2 cellular contexts compared by ENCODE assay signal in the genomic region with DNA sequence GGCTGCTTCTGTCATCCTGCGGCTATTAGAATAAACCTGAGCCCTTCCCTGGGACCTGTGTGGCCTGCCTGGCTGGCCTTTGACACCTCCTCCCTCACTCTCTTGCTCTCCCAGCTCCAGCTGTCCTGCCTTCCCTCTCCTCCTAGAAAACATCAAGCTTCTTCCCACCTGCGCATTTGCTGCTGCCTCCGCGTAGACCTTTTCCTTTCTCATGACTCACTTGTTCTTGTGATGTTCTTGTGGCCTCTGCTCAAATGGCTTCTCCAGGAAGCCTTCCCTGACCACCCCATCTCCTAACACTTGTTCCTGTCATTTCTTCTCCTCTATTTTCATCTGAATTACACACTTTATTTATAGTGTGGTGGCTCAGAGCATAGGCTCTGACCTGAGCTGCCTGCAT.
TF ChIP-seq lines count a peak whose summit lies in the region.

No MANE protein-coding gene starts in this region.

TF ChIP-seq in WTC11, 78 proteins besides CTCF, POLR2A, EP300 and RAD21:
- TF ChIP-seq, protein P1, sequence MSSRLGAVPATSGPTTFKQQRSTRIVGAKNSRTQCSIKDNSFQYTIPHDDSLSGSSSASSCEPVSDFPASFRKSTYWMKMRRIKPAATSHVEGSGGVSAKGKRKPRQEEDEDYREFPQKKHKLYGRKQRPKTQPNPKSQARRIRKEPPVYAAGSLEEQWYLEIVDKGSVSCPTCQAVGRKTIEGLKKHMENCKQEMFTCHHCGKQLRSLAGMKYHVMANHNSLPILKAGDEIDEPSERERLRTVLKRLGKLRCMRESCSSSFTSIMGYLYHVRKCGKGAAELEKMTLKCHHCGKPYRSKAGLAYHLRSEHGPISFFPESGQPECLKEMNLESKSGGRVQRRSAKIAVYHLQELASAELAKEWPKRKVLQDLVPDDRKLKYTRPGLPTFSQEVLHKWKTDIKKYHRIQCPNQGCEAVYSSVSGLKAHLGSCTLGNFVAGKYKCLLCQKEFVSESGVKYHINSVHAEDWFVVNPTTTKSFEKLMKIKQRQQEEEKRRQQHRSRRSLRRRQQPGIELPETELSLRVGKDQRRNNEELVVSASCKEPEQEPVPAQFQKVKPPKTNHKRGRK (CRISPR knock-in tag; IDR thresholded peaks at IDR 0.05; ENCODE audit: borderline replicate concordance), result no peak
- TF ChIP-seq, protein P2, sequence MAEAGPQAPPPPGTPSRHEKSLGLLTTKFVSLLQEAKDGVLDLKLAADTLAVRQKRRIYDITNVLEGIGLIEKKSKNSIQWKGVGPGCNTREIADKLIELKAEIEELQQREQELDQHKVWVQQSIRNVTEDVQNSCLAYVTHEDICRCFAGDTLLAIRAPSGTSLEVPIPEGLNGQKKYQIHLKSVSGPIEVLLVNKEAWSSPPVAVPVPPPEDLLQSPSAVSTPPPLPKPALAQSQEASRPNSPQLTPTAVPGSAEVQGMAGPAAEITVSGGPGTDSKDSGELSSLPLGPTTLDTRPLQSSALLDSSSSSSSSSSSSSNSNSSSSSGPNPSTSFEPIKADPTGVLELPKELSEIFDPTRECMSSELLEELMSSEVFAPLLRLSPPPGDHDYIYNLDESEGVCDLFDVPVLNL (CRISPR knock-in tag; IDR thresholded peaks at IDR 0.05; ENCODE audit: borderline replicate concordance, low read depth), result no peak
- TF ChIP-seq ZNF138 (CRISPR knock-in tag; conservative IDR thresholded peaks at IDR 0.05) (no peak), SP1 (CRISPR knock-in tag; conservative IDR thresholded peaks at IDR 0.05) (no peak), NFATC4 (CRISPR knock-in tag; IDR thresholded peaks at IDR 0.05) (no peak), ZNF121 (CRISPR knock-in tag; IDR thresholded peaks at IDR 0.05) (no peak), CREM (CRISPR knock-in tag; IDR thresholded peaks at IDR 0.05) (no peak), TCF7 (CRISPR knock-in tag; IDR thresholded peaks at IDR 0.05; ENCODE audit: low read depth) (no peak), ZNF423 (CRISPR knock-in tag; IDR thresholded peaks at IDR 0.05) (no peak), ELF4 (CRISPR knock-in tag; IDR thresholded peaks at IDR 0.05; ENCODE audit: low read depth) (no peak), GTF2I (CRISPR knock-in tag; conservative IDR thresholded peaks at IDR 0.05) (no peak), MXD4 (CRISPR knock-in tag; IDR thresholded peaks at IDR 0.05; ENCODE audit: borderline replicate concordance) (no peak), CREB1 (CRISPR knock-in tag; IDR thresholded peaks at IDR 0.05) (no peak), ZNF263 (CRISPR knock-in tag; IDR thresholded peaks at IDR 0.05; ENCODE audit: low read depth) (no peak)
- TF ChIP-seq, protein P3, sequence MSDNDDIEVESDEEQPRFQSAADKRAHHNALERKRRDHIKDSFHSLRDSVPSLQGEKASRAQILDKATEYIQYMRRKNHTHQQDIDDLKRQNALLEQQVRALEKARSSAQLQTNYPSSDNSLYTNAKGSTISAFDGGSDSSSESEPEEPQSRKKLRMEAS (CRISPR knock-in tag; IDR thresholded peaks at IDR 0.05), result no peak
- TF ChIP-seq, protein P4, sequence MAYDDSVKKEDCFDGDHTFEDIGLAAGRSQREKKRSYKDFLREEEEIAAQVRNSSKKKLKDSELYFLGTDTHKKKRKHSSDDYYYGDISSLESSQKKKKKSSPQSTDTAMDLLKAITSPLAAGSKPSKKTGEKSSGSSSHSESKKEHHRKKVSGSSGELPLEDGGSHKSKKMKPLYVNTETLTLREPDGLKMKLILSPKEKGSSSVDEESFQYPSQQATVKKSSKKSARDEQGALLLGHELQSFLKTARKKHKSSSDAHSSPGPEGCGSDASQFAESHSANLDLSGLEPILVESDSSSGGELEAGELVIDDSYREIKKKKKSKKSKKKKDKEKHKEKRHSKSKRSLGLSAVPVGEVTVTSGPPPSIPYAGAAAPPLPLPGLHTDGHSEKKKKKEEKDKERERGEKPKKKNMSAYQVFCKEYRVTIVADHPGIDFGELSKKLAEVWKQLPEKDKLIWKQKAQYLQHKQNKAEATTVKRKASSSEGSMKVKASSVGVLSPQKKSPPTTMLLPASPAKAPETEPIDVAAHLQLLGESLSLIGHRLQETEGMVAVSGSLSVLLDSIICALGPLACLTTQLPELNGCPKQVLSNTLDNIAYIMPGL (CRISPR knock-in tag; IDR thresholded peaks at IDR 0.05), result no peak
- TF ChIP-seq, protein P5, sequence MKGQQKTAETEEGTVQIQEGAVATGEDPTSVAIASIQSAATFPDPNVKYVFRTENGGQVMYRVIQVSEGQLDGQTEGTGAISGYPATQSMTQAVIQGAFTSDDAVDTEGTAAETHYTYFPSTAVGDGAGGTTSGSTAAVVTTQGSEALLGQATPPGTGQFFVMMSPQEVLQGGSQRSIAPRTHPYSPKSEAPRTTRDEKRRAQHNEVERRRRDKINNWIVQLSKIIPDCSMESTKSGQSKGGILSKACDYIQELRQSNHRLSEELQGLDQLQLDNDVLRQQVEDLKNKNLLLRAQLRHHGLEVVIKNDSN (CRISPR knock-in tag; IDR thresholded peaks at IDR 0.05), result no peak
- TF ChIP-seq, protein P6, sequence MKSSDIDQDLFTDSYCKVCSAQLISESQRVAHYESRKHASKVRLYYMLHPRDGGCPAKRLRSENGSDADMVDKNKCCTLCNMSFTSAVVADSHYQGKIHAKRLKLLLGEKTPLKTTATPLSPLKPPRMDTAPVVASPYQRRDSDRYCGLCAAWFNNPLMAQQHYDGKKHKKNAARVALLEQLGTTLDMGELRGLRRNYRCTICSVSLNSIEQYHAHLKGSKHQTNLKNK (CRISPR knock-in tag; IDR thresholded peaks at IDR 0.05), result no peak
- TF ChIP-seq, protein P7, sequence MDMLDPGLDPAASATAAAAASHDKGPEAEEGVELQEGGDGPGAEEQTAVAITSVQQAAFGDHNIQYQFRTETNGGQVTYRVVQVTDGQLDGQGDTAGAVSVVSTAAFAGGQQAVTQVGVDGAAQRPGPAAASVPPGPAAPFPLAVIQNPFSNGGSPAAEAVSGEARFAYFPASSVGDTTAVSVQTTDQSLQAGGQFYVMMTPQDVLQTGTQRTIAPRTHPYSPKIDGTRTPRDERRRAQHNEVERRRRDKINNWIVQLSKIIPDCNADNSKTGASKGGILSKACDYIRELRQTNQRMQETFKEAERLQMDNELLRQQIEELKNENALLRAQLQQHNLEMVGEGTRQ (CRISPR knock-in tag; IDR thresholded peaks at IDR 0.05), result no peak

TF ChIP-seq in SK-N-SH treated with all-trans-retinoic acid at 6 μM for 48 hours, 23 proteins besides CTCF, POLR2A, EP300 and RAD21 (continued from another document):
- TF ChIP-seq CSRNP3 (CRISPR knock-in tag; IDR thresholded peaks at IDR 0.05), result no peak
- TF ChIP-seq ESRRG (CRISPR knock-in tag; IDR thresholded peaks at IDR 0.05), result no peak
- TF ChIP-seq ZFP3 (CRISPR knock-in tag; IDR thresholded peaks at IDR 0.05), result no peak
